ENCODE assay signal across 8 cellular contexts in genomic region chr4:88008624-88009235, GRCh38. TPM values are rescaled to one million over a fixed set of nuclear protein-coding genes. Genes with fewer than 3 reads are reported as not detected.
DNase-seq lines count a peak whose midpoint lies in the region; ATAC-seq and TF ChIP-seq lines count a peak whose summit lies in the region.

No MANE protein-coding gene starts in this region.

- no TSS peak for BruUV-seq in Calu3 (replicated peaks; lab: Mats Ljungman, UMichigan)

- H3K36me3 ChIP-seq in Loucy (ENCODE audit: insufficient read depth, low read length) (no peaks in the 10 kb centered on the region), lung (ENCODE audit: control insufficient read depth in 2 of 2, insufficient read depth in 2 of 2, low read length in 2 of 2) (no peaks in the 10 kb centered on the region), urinary bladder (ENCODE audit: insufficient read depth) (no peaks in the 10 kb centered on the region)

- no peak overlapping the region for H3K27ac ChIP-seq in lung (ENCODE audit: low read depth in 1 of 2, low read length in 1 of 2)
- H3K27ac ChIP-seq in urinary bladder (ENCODE audit: low read depth) = no peak overlapping the region

- WGBS in lung, 2 donors = 17 to 18% methylated on average over 5 of the region's 5 CpGs
- WGBS in urinary bladder = 17% methylated on average over 5 of the region's 5 CpGs

- CTCF ChIA-PET in Calu3 (lab: Charles Lee) = no interaction called here

- DNase-seq in Calu3 (no peak), lung (ENCODE audit: low spot score) (no peak), NCI-H82 (lab: John Stamatoyannopoulos, UW) (no peak), NCI-H748 (lab: John Stamatoyannopoulos, UW; ENCODE audit: unreplicated experiment) (no peak)

- H3K9me3 ChIP-seq in Loucy (ENCODE audit: insufficient read depth, low read depth, low read length) (no peaks in the 10 kb centered on the region), lung (ENCODE audit: control insufficient read depth in 2 of 2, insufficient read depth in 1 of 2, low read length in 1 of 2) (no peaks in the 10 kb centered on the region)

- ATAC-seq in lung (ENCODE audit: insufficient read depth, low FRiP score) = no peak
- ATAC-seq in GM21723 (IDR thresholded peaks at IDR 0.05; ENCODE audit: unreplicated experiment) = no peak

- no peaks in the 10 kb centered on the region for H3K9me2 ChIP-seq in Loucy (replicated peaks; ENCODE audit: low read depth, low read length)

- no peaks in the 10 kb centered on the region for H3K27me3 Mint-ChIP-seq in Calu3 (ENCODE audit: unreplicated experiment)
- H3K27me3 Mint-ChIP-seq in brain = peaks cover 14% of the 10 kb centered on the region

- H3K27me3 ChIP-seq in Loucy (ENCODE audit: insufficient read depth, low read length, poor library complexity, severe bottlenecking) = no peaks in the 10 kb centered on the region
- H3K27me3 ChIP-seq in lung (ENCODE audit: control insufficient read depth, insufficient read depth) = no peaks in the 10 kb centered on the region

- no peaks in the 10 kb centered on the region for H3F3A ChIP-seq in Loucy (ENCODE audit: low read depth)

- H3K4me2 ChIP-seq in Loucy (ENCODE audit: low read depth, low read length, poor library complexity, severe bottlenecking) = peak overlapping the region; percentile 86

- H3K27ac Mint-ChIP-seq in Calu3 (ENCODE audit: unreplicated experiment) (peak overlapping the region; percentile 40), brain (peak overlapping the region; percentile 83 to 97 (median 96))

- H3K4me3 ChIP-seq in Loucy (ENCODE audit: low read length, poor library complexity, severe bottlenecking) (peak overlapping the region; percentile 89), lung (peak overlapping the region; percentile 30), urinary bladder (ENCODE audit: low read depth, low read length) (peak overlapping the region; percentile 98)

- TF ChIP-seq CTCF in Calu3 (IDR thresholded peaks at IDR 0.05; ENCODE audit: unreplicated experiment) (no peak), Loucy (conservative IDR thresholded peaks at IDR 0.05; ENCODE audit: low read length) (no peak), brain (conservative IDR thresholded peaks at IDR 0.05) (no peak), lung (IDR thresholded peaks at IDR 0.05; ENCODE audit: control extremely low read depth, extremely low read depth) (no peak)

- peaks cover 59% of the 10 kb centered on the region for H3K79me2 ChIP-seq in Loucy (ENCODE audit: insufficient read depth, low read length)

- H3K4me1 ChIP-seq in Loucy (ENCODE audit: insufficient read depth, low read length, poor library complexity, severe bottlenecking) (peaks cover 47% of the 10 kb centered on the region), lung (ENCODE audit: control insufficient read depth in 2 of 2, insufficient read depth in 2 of 2, low read length in 2 of 2) (peaks cover under 1 to 5% of the 10 kb centered on the region in 2 donors), urinary bladder (ENCODE audit: insufficient read depth) (no peaks in the 10 kb centered on the region)

- peak overlapping the region; percentile 50 for H2AFZ ChIP-seq in Loucy (ENCODE audit: low read length)

- intact Hi-C loops in Calu3 (cut with micrococcal nuclease; ENCODE audit: unreplicated experiment) = no loop called here

- peaks cover 16% of the 10 kb centered on the region for H3K4me1 Mint-ChIP-seq in Calu3 (ENCODE audit: low read depth, unreplicated experiment)
- peaks cover 60% of the 10 kb centered on the region for H3K4me1 Mint-ChIP-seq in brain

- H3K9ac ChIP-seq in Loucy (ENCODE audit: low read depth, low read length, poor library complexity, severe bottlenecking) = peak overlapping the region; percentile 77

- H4K20me1 ChIP-seq in Loucy (ENCODE audit: insufficient read depth, low read length, poor library complexity, severe bottlenecking) = peaks cover 39% of the 10 kb centered on the region

- no peaks in the 10 kb centered on the region for H3K9me3 Mint-ChIP-seq in Calu3 (ENCODE audit: low read depth, unreplicated experiment)
- H3K9me3 Mint-ChIP-seq in brain = peaks cover 0 to 6% (median 0%) of the 10 kb centered on the region in 5 experiments

- H3K36me3 Mint-ChIP-seq in Calu3 (ENCODE audit: insufficient read depth, unreplicated experiment) (peaks cover 14% of the 10 kb centered on the region), brain (peaks cover 8% of the 10 kb centered on the region)

- peak overlapping the region; percentile 74 for H3K4me3 Mint-ChIP-seq in Calu3 (ENCODE audit: low read depth, unreplicated experiment)
- H3K4me3 Mint-ChIP-seq in brain = peak overlapping the region; percentile 90 to 94 (median 93)

RNA-seq across cellular contexts. Expression of gene PKD2, which starts 1.3 kb away (rescaled TPM):
- total RNA-seq in Calu3 (2022) (30.4 and 31.6 TPM in 2 replicates), lung (10 to 100 TPM; 24.4 to 71.2 TPM), urinary bladder (101 TPM)
- polyA plus RNA-seq in brain (ENCODE audit: insufficient read depth, low read depth, low replicate concordance) (3.0 TPM), lung (1 to 10 TPM; 8.5 to 9.8 TPM), urinary bladder (33.4 TPM)

RNA-seq across cellular contexts. Expression of gene SPP1, which starts 33.2 kb away (rescaled TPM):
- total RNA-seq in Calu3 (2022) = 1,002 and 1,878 TPM in 2 replicates
- polyA plus RNA-seq in brain (ENCODE audit: insufficient read depth, low read depth, low replicate concordance) = 368 TPM
- total RNA-seq in lung = 100 to 1,000 TPM in 1 of 2 donors, 10 to 100 TPM in 1; 29.3 to 433 TPM
- polyA plus RNA-seq in lung = 100 to 1,000 TPM in 1 of 2 donors, 1 to 10 TPM in 1; 5.4 to 196 TPM
- total RNA-seq in urinary bladder = 76.1 TPM
- 20.6 TPM for polyA plus RNA-seq in urinary bladder

Comparison
In these comparisons a context has a peak if more than half of its experiments do, and no peak if none do; other contexts are left out.
1. H3K4me3 ChIP-seq: peak in every context shown above with its lines; median percentile 98 in urinary bladder; 89 in Loucy; 30 in lung.